24 cellular contexts compared by ENCODE assay signal in the genomic region with DNA sequence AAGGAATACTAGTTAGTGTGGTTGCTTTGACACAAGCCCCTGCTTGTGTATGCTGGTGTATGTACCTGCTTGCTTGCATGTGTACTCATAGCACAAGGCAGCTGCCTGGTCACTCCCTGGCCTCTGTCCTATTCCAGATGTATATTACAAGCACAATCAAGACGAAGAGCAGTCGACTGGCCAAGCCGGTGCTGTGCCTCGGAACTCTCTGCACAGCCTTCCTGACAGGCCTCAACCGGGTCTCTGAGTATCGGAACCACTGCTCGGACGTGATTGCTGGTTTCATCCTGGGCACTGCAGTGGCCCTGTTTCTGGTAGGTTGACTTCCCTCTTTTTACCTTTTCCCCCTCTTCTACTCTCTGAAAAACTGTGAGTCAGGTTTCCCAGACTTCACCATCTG.
"Had no signal": no experiment of that assay in that cellular context is flagged by ENCODE, and none has a peak within 500 bp of the region (broad histone marks: within the 10 kb centered on the region; RNA-seq: fewer than 3 reads in every experiment).

No MANE protein-coding gene starts in this region.

- H3K27ac ChIP-seq: KMS-11, SK-N-MC had no signal

- H3K27me3 Mint-ChIP-seq: activated CD4-positive, alpha-beta T cell treated with anti-CD3 and anti-CD28 coated beads, Interleukin-2, amount 10 ng/mL, durations not matched to agents 24 days and 14 days had no signal

- H3K4me3 ChIP-seq: SK-N-MC had no signal

- H3K4me3 Mint-ChIP-seq: activated CD4-positive, alpha-beta T cell treated with anti-CD3 and anti-CD28 coated beads, Interleukin-2, amount 10 ng/mL, durations not matched to agents 24 days and 14 days; activated CD8-positive, alpha-beta T cell treated with anti-CD3 and anti-CD28 coated beads for 36 hours; activated naive CD8-positive, alpha-beta T cell treated with anti-CD3 and anti-CD28 coated beads for 36 hours; activated T-cell treated with anti-CD3 and anti-CD28 coated beads, Interleukin-2, amount 50 U/mL, for 72 hours; activated T-helper 17 cell treated with anti-CD3 and anti-CD28 coated beads, Interleukin-2, amount 50 U/mL, for 72 hours had no signal

- ATAC-seq: activated CD8-positive, alpha-beta T cell treated with anti-CD3 and anti-CD28 coated beads for 36 hours; activated T-cell treated with anti-CD3 and anti-CD28 coated beads, Interleukin-2, amount 50 U/mL, for 72 hours; activated T-helper 17 cell treated with anti-CD3 and anti-CD28 coated beads, Interleukin-2, amount 50 U/mL, for 72 hours had no signal

- H3K9ac ChIP-seq: KMS-11 had no signal

- H3K4me1 Mint-ChIP-seq: activated CD4-positive, alpha-beta T cell treated with anti-CD3 and anti-CD28 coated beads, Interleukin-2, amount 10 ng/mL, durations not matched to agents 24 days and 14 days; activated naive CD8-positive, alpha-beta T cell treated with anti-CD3 and anti-CD28 coated beads for 36 hours; activated T-helper 17 cell treated with anti-CD3 and anti-CD28 coated beads, Interleukin-2, amount 50 U/mL, for 72 hours had no signal

- H3K36me3 Mint-ChIP-seq: activated naive CD8-positive, alpha-beta T cell treated with anti-CD3 and anti-CD28 coated beads for 36 hours had no signal

- H3K27ac Mint-ChIP-seq: activated CD4-positive, alpha-beta T cell treated with anti-CD3 and anti-CD28 coated beads, Interleukin-2, amount 10 ng/mL, durations not matched to agents 24 days and 14 days; activated CD8-positive, alpha-beta T cell treated with anti-CD3 and anti-CD28 coated beads for 36 hours; activated naive CD8-positive, alpha-beta T cell treated with anti-CD3 and anti-CD28 coated beads for 36 hours; activated T-cell treated with anti-CD3 and anti-CD28 coated beads, Interleukin-2, amount 50 U/mL, for 72 hours; activated T-helper 17 cell treated with anti-CD3 and anti-CD28 coated beads, Interleukin-2, amount 50 U/mL, for 72 hours had no signal

- H3K9me3 Mint-ChIP-seq: activated CD4-positive, alpha-beta T cell treated with anti-CD3 and anti-CD28 coated beads, Interleukin-2, amount 10 ng/mL, durations not matched to agents 24 days and 14 days; activated CD8-positive, alpha-beta T cell treated with anti-CD3 and anti-CD28 coated beads for 36 hours; activated naive CD8-positive, alpha-beta T cell treated with anti-CD3 and anti-CD28 coated beads for 36 hours; activated T-cell treated with anti-CD3 and anti-CD28 coated beads, Interleukin-2, amount 50 U/mL, for 72 hours; activated T-helper 17 cell treated with anti-CD3 and anti-CD28 coated beads, Interleukin-2, amount 50 U/mL, for 72 hours had no signal

- DNase-seq: activated CD4-positive, alpha-beta T cell treated with anti-CD3 and anti-CD28 coated beads, Interleukin-2, amount 10 ng/mL, durations not matched to agents 24 days and 14 days; activated CD4-positive, alpha-beta T cell treated with anti-CD3 and anti-CD28 coated beads, Interleukin-2, amount 50 U/mL, for 4 hours; activated CD8-positive, alpha-beta T cell treated with anti-CD3 and anti-CD28 coated beads for 36 hours; activated effector memory CD4-positive, alpha-beta T cell treated with anti-CD3 and anti-CD28 coated beads, Interleukin-2, amount 50 U/mL, for 16 hours; activated naive CD4-positive, alpha-beta T cell; activated naive CD4-positive, alpha-beta T cell treated with anti-CD3 and anti-CD28 coated beads, Interleukin-2, amount 50 U/mL, for 16 hours; activated naive CD8-positive, alpha-beta T cell treated with anti-CD3 and anti-CD28 coated beads for 36 hours; activated T-cell treated with anti-CD3 and anti-CD28 coated beads, Interleukin-2, amount 50 U/mL, for 1 hour; activated T-cell treated with anti-CD3 and anti-CD28 coated beads, Interleukin-2, amount 50 U/mL, for 72 hours; amniotic stem cell; aorta; MM.1S; MV-4-11; NCI-H1436 treated with DMSO at 0.1 percent for 48 hours; NCI-H1694 treated with DMSO at 0.1 percent for 48 hours; NCI-H2029; NCI-H345; NCI-H524 treated with DMSO at 0.1 percent for 48 hours; OCI-M1; Right ventricle myocardium superior; T1000 had no signal

- H3K4me2 ChIP-seq: KMS-11 had no signal
